In the genomic region with DNA sequence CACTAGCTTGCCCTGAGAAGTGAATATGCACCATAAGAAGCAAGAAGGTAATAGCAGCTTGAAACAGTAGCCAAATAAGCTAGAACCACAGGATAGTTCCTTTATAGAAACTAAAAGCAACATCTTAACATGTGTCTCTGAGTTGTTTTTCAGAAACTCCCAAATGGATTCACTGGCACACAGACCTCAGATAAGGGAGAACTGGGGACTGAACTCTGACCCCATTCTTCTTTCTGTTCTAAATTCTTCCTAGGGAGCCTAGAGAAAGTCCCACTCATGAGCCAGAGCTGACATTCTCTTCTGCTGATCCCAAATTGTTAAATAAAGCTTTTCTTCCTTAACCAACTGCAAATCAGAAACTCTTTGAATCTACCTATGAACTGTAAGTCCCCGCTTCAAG, we compare ENCODE assay signal across 25 cellular contexts.
A peak's percentile ranks its signal among the peaks of the same experiment; 100 is the strongest.
DNase-seq lines count a peak whose midpoint lies in the region; ATAC-seq, FAIRE-seq and TF ChIP-seq lines count a peak whose summit lies in the region.
"Had no signal": no experiment of that assay in that cellular context is flagged by ENCODE, and none has a peak within 500 bp of the region (broad histone marks: within the 10 kb centered on the region; RNA-seq: fewer than 3 reads in every experiment).

No MANE protein-coding gene starts in this region.

- no peak overlapping the region for H3K23ac ChIP-seq in H1 (ENCODE audit: insufficient read length)

- no peak overlapping the region for H2BK12ac ChIP-seq in H1 (ENCODE audit: low read depth, low read length)

- H3K4ac ChIP-seq in H1 (replicated peaks; ENCODE audit: insufficient read length, low read depth, low read length): no peak overlapping the region

- no peak overlapping the region for H4K8ac ChIP-seq in H1 (ENCODE audit: extremely low read depth, insufficient read depth, low read length)

- H2AK5ac ChIP-seq in H1 (ENCODE audit: low read depth, low read length): no peak overlapping the region

- H2AFZ ChIP-seq in OCI-LY1 (ENCODE audit: low read length) (peak overlapping the region; percentile 53), H1 (ENCODE audit: low read length) (peak overlapping the region; percentile 38; the same call in 1 of the 2 replicates), neural progenitor cell (replicated peaks) (peak overlapping the region; percentile 41)

- H3K9me3 ChIP-seq in A549: no peaks in the 10 kb centered on the region
- H3K9me3 ChIP-seq in OCI-LY1 (ENCODE audit: low read length): 0 out of 2 replicates have a peak, but pooled peaks cover 2% of the 10 kb centered on the region
- H3K9me3 ChIP-seq in H1 (ENCODE audit: insufficient read depth in 2 of 2, low read depth in 1 of 2, low read length in 1 of 2): no peaks in the 10 kb centered on the region
- H3K9me3 ChIP-seq in neural progenitor cell (ENCODE audit: low read depth): no peaks in the 10 kb centered on the region

- TF ChIP-seq EP300 in A549 (IDR thresholded peaks at IDR 0.05): no peak
- TF ChIP-seq EP300 in H1 (IDR thresholded peaks at IDR 0.05; ENCODE audit: borderline replicate concordance in 1 of 2, low read depth in 2 of 2, low read length in 2 of 2): no peak

- no peak overlapping the region for H3K56ac ChIP-seq in H1 (replicated peaks; ENCODE audit: insufficient read length, low read depth, low read length)

- TF ChIP-seq CTCF in A549 (IDR thresholded peaks at IDR 0.05) (no peak), OCI-LY1 (IDR thresholded peaks at IDR 0.05; ENCODE audit: low read length) (no peak), H1 (IDR thresholded peaks at IDR 0.05; ENCODE audit: control extremely low read depth in 1 of 3, insufficient read depth in 1 of 3, low read depth in 1 of 3, low read length in 3 of 3) (no peak), neural progenitor cell (IDR thresholded peaks at IDR 0.05) (no peak)

- DNase-seq in A549 (ENCODE audit: low read depth in 1 of 2, low spot score in 1 of 2) (no peak), H1 (ENCODE audit: low read depth in 1 of 2, low spot score in 2 of 2) (no peak), neural progenitor cell (ENCODE audit: low spot score) (no peak), DMS153 (lab: John Stamatoyannopoulos, UW) (no peak), anterior cingulate cortex (lab: John Stamatoyannopoulos, UW) (no peak)
- DNase-seq in activated CD8-positive, alpha-beta memory T cell treated with anti-CD3 and anti-CD28 coated beads, Interleukin-2, amount 50 U/mL, for 4 hours: no peak
- DNase-seq: Calu3; CD4-positive, alpha-beta T cell; DMS53; EL; HFFc6; KG1; NCI-H1417 treated with DMSO at 0.1 percent for 48 hours; NCI-H187 treated with DMSO at 0.1 percent for 48 hours; NCI-H2227 treated with DMSO at 0.1 percent for 48 hours; NCI-H510A treated with DMSO at 0.1 percent for 48 hours; NCI-H774; OCI-M1; SHP77 treated with DMSO at 0.1 percent for 48 hours had no signal

- H3K79me2 ChIP-seq in OCI-LY1 (ENCODE audit: insufficient read depth, low read length) (no peaks in the 10 kb centered on the region), H1 (ENCODE audit: control insufficient read depth in 1 of 2, insufficient read depth in 2 of 2, low read length in 2 of 2) (no peaks in the 10 kb centered on the region), neural progenitor cell (ENCODE audit: low read depth) (no peaks in the 10 kb centered on the region)

- H3K14ac ChIP-seq in H1 (ENCODE audit: insufficient read length): no peak overlapping the region

- no peak for ATAC-seq in A549
- no peak for ATAC-seq in GM19397 (IDR thresholded peaks at IDR 0.05; ENCODE audit: unreplicated experiment)
- ATAC-seq: GM12878 had no signal

- 100% methylated on average over 1 of the region's 1 CpG for WGBS in A549 (ENCODE audit: missing lambda C conversion rate)
- 83% methylated on average over 1 of the region's 1 CpG; no CpG with 5 or more reads in 1 of the 2 experiments for WGBS in H1 (ENCODE audit: extremely low coverage in 1 of 2, insufficient coverage in 1 of 2, insufficient read length in 1 of 2, insufficient replicate concordance in 2 of 2, low coverage in 1 of 2, low lambda C conversion rate in 2 of 2, missing lambda C conversion rate in 1 of 2), 2 experiments

- peaks cover 3% of the 10 kb centered on the region for H3K27me3 Mint-ChIP-seq in neural progenitor cell (ENCODE audit: insufficient read depth, low read depth)
- H3K27me3 Mint-ChIP-seq: CD4-positive, alpha-beta T cell had no signal

- no peak overlapping the region for H2BK5ac ChIP-seq in H1 (ENCODE audit: low read depth, low read length)

- H3K9me3 Mint-ChIP-seq in neural progenitor cell: no peaks in the 10 kb centered on the region
- H3K9me3 Mint-ChIP-seq: CD4-positive, alpha-beta T cell; HFFc6 had no signal

- H3F3A ChIP-seq in OCI-LY1 (ENCODE audit: insufficient read depth, low read length) (no peaks in the 10 kb centered on the region), neural progenitor cell (ENCODE audit: low read depth) (no peaks in the 10 kb centered on the region)

- H3K4me2 ChIP-seq in A549 (peak overlapping the region; percentile 13; the same call in 1 of the 3 replicates), OCI-LY1 (ENCODE audit: low read length) (no peak overlapping the region), H1 (ENCODE audit: insufficient read depth in 1 of 2, low read depth in 2 of 2, low read length in 2 of 2) (no peak overlapping the region), neural progenitor cell (no peak overlapping the region)

- H3K23me2 ChIP-seq in H1 (ENCODE audit: low read depth, low read length): no peaks in the 10 kb centered on the region

- no peaks in the 10 kb centered on the region for H3K9me2 ChIP-seq in OCI-LY1 (ENCODE audit: low read depth, low read length)

- H2BK20ac ChIP-seq in H1 (ENCODE audit: low read length): no peak overlapping the region

- TF ChIP-seq RAD21 in A549 (conservative IDR thresholded peaks at IDR 0.05 in 1 of 2, IDR thresholded peaks at IDR 0.05 in 1 of 2) (no peak), H1 (IDR thresholded peaks at IDR 0.05 in 1 of 2, conservative IDR thresholded peaks at IDR 0.05 in 1 of 2; ENCODE audit: low read depth in 2 of 2, low read length in 2 of 2) (no peak)

- TF ChIP-seq POLR2A in A549 (IDR thresholded peaks at IDR 0.05; ENCODE audit: low read length): no peak
- TF ChIP-seq POLR2A in H1 (IDR thresholded peaks at IDR 0.05; ENCODE audit: control extremely low read depth in 1 of 2, low read depth in 2 of 2, low read length in 2 of 2): no peak

- H4K5ac ChIP-seq in H1 (ENCODE audit: insufficient read length, low read depth, low read length): no peak overlapping the region

- H3K36me3 Mint-ChIP-seq in neural progenitor cell: no peaks in the 10 kb centered on the region

- H3K4me1 ChIP-seq in A549: peaks cover 35% of the 10 kb centered on the region
- peaks cover 18% of the 10 kb centered on the region for H3K4me1 ChIP-seq in OCI-LY1 (ENCODE audit: insufficient read depth, low read length, severe bottlenecking)
- no peaks in the 10 kb centered on the region for H3K4me1 ChIP-seq in H1 (replicated peaks in 1 of 4; ENCODE audit: control insufficient read depth in 3 of 4, insufficient read depth in 4 of 4, low read length in 3 of 4)
- H3K4me1 ChIP-seq in neural progenitor cell: no peaks in the 10 kb centered on the region

- POLR2A ChIA-PET in A549 (lab: Yijun Ruan, JAX): no interaction called here
- POLR2A ChIA-PET in H1 (lab: Charles Lee; ENCODE audit: partially characterized antibody): no interaction called here

- H3K4me3 ChIP-seq in A549 (no peak overlapping the region), OCI-LY1 (ENCODE audit: low read depth, low read length, poor library complexity, severe bottlenecking) (no peak overlapping the region), H1 (ENCODE audit: extremely low read depth in 1 of 4, insufficient read depth in 2 of 4, low read depth in 3 of 4, low read length in 4 of 4) (no peak overlapping the region), neural progenitor cell (no peak overlapping the region)
- H3K4me3 ChIP-seq: GM12878 had no signal

- no peak overlapping the region for H3K9ac ChIP-seq in OCI-LY1 (ENCODE audit: low read length)
- H3K9ac ChIP-seq in H1 (replicated peaks in 1 of 4; ENCODE audit: extremely low read depth in 1 of 4, low read depth in 3 of 4, low read length in 3 of 4): no peak overlapping the region
- H3K9ac ChIP-seq in neural progenitor cell: no peak overlapping the region

- H2BK15ac ChIP-seq in H1 (ENCODE audit: low read length): no peak overlapping the region

- no peaks in the 10 kb centered on the region for H3K79me1 ChIP-seq in H1 (ENCODE audit: low read depth, low read length)

- H4K20me1 ChIP-seq in OCI-LY1 (ENCODE audit: insufficient read depth, low read length) (no peaks in the 10 kb centered on the region), H1 (replicated peaks in 1 of 2; ENCODE audit: control insufficient read depth in 1 of 2, insufficient read depth in 2 of 2, low read length in 2 of 2) (no peaks in the 10 kb centered on the region), neural progenitor cell (ENCODE audit: low read depth) (no peaks in the 10 kb centered on the region)

- H3K4me1 Mint-ChIP-seq in neural progenitor cell: peaks cover 25% of the 10 kb centered on the region

- CTCF ChIA-PET in A549 (lab: Yijun Ruan, JAX): no interaction called here
- CTCF ChIA-PET in H1 (lab: Charles Lee; ENCODE audit: partially characterized antibody): interaction anchor here (1.1 to 1.2 kb wide), 2 partner anchors 251 to 1099 kb away, joined by 3 to 4 read pairs; no protein-coding TSS in a partner anchor

- H3K27ac ChIP-seq in A549: peak overlapping the region in 1 of 2 experiments; percentile 58; a peak in 3 of 6 replicates
- H3K27ac ChIP-seq in OCI-LY1 (ENCODE audit: low read depth, low read length, poor library complexity, severe bottlenecking): no peak overlapping the region
- H3K27ac ChIP-seq in H1 (ENCODE audit: low read depth, low read length): no peak overlapping the region
- H3K27ac ChIP-seq in neural progenitor cell: no peak overlapping the region

- no peak overlapping the region for H3K18ac ChIP-seq in H1 (ENCODE audit: extremely low read depth, low read length)

- H3K36me3 ChIP-seq in OCI-LY1 (ENCODE audit: insufficient read depth, low read length): no peaks in the 10 kb centered on the region
- H3K36me3 ChIP-seq in H1 (ENCODE audit: control insufficient read depth in 2 of 4, insufficient read depth in 4 of 4, low read length in 3 of 4): no peaks in the 10 kb centered on the region
- no peaks in the 10 kb centered on the region for H3K36me3 ChIP-seq in neural progenitor cell

- FAIRE-seq in A549 (lab: Jason Lieb, UNC) (no peak), H1 (lab: Jason Lieb, UNC) (no peak)
- FAIRE-seq: A204.1, GM12878, GM19239, H54 had no signal

- H3K4me3 Mint-ChIP-seq in neural progenitor cell: no peak overlapping the region
- H3K4me3 Mint-ChIP-seq: CD4-positive, alpha-beta T cell; HFFc6 had no signal

- H3K27me3 ChIP-seq in OCI-LY1 (ENCODE audit: insufficient read depth, low read length) (no peaks in the 10 kb centered on the region), H1 (replicated peaks in 1 of 4; ENCODE audit: control insufficient read depth in 3 of 4, extremely low read depth in 1 of 4, insufficient read depth in 3 of 4, low read length in 3 of 4) (no peaks in the 10 kb centered on the region), neural progenitor cell (no peaks in the 10 kb centered on the region)

- no peak overlapping the region for H4K91ac ChIP-seq in H1 (replicated peaks; ENCODE audit: insufficient read length, low read length)

- peak overlapping the region; percentile 65 for H3K27ac Mint-ChIP-seq in neural progenitor cell
- H3K27ac Mint-ChIP-seq: CD4-positive, alpha-beta T cell; HFFc6 had no signal

- no peak overlapping the region for H2BK120ac ChIP-seq in H1 (replicated peaks; ENCODE audit: low read depth, low read length)
